ENCODE assay signal across 8 cellular contexts in the genomic region with DNA sequence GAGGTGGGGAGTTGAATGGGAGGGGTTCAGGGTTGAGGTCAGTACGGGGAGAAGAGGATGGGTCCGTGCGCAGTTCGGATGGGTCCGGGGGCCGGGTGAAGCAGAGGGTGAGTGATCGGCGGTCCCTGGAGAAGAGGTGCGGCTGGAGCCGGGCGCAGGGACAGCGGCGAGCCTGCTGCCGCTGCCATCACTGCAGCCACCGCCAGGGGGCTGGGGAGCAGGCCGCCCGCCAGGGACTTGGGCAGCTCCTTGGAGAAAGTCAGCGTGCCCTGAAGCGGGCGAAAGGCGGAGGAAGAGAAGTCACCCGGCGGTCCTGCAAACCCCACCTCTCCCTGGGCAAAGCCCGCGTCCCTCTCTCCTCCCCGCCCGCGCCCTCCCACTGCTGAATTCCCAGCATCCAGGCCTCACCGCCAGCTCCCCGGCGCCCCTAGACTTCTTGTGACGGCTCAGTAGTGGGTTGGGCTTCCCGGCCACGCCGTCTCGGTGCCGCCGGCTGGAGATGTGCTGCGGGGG. TPM values are rescaled to one million over a fixed set of nuclear protein-coding genes. Genes with fewer than 3 reads are reported as not detected.
DNase-seq lines count a peak whose midpoint lies in the region; ATAC-seq lines count a peak whose summit lies in the region.

No MANE protein-coding gene starts in this region.

- H3K9me3 ChIP-seq in HUES6 (ENCODE audit: control insufficient read depth, insufficient read depth, low read depth, low read length): no peaks in the 10 kb centered on the region

- H3K4me1 ChIP-seq in HUES6 (ENCODE audit: control insufficient read depth, insufficient read depth, low read length): peaks cover 34% of the 10 kb centered on the region; the same call in 1 of the 2 replicates

- H3K36me3 ChIP-seq in HUES6 (ENCODE audit: control insufficient read depth, insufficient read depth, low read length): peaks cover 16% of the 10 kb centered on the region; the same call in 1 of the 2 replicates

- peaks cover 26% of the 10 kb centered on the region for H3K27me3 ChIP-seq in HUES6 (ENCODE audit: control insufficient read depth, insufficient read depth, low read length)

- ATAC-seq in left ventricle myocardium superior: peak; percentile 68

- no peak overlapping the region for H3K27ac ChIP-seq in HUES6 (ENCODE audit: low read depth, low read length)

- H3K4me3 ChIP-seq in HUES6 (ENCODE audit: low read depth, low read length): peak overlapping the region; percentile 49

- H3K9ac ChIP-seq in HUES6 (ENCODE audit: low read length): no peak overlapping the region

- intact Hi-C loops in left ventricle myocardium superior (cut with micrococcal nuclease) (no loop called here), posterior vena cava (cut with DNase I) (loop anchor here in 1 of 2 donors (10.0 kb wide), 1 partner anchor 385 kb away; a partner anchor contains a TSS)

- DNase-seq in DMS 273 treated with DMSO at 0.1 percent for 48 hours (lab: John Stamatoyannopoulos, UW) (peak; percentile 38), amniotic epithelial cell (ENCODE audit: low read depth) (peak; percentile 65), left ventricle myocardium superior (peak; percentile 87), posterior vena cava (ENCODE audit: low spot score) (peak; percentile 96), NCI-H2107 (lab: John Stamatoyannopoulos, UW) (no peak), GF-D8 (lab: John Stamatoyannopoulos, UW) (no peak), GDM1 (lab: John Stamatoyannopoulos, UW) (no peak)

RNA-seq across cellular contexts. Expression of a gene that starts 6.0 kb away (rescaled TPM):
- total RNA-seq in left ventricle myocardium superior (not detected), posterior vena cava (1 to 10 TPM; 1.6 to 2.5 TPM)

RNA-seq across cellular contexts. Expression of a gene that starts 14.3 kb away (rescaled TPM):
- 7.7 TPM for total RNA-seq in left ventricle myocardium superior
- total RNA-seq in posterior vena cava: 10 to 100 TPM; 19.3 to 23.2 TPM

RNA-seq across cellular contexts. Expression of a gene that starts 45.3 kb away (rescaled TPM):
- total RNA-seq in left ventricle myocardium superior (114 TPM), posterior vena cava (10 to 100 TPM; 80.2 to 80.6 TPM)

RNA-seq across cellular contexts. Expression of a gene that starts 48.8 kb away (rescaled TPM):
- total RNA-seq in left ventricle myocardium superior (44.1 TPM), posterior vena cava (1,000 to 10,000 TPM in 1 of 2 donors, 100 to 1,000 TPM in 1; 833 to 1,151 TPM)

Comparison
In these comparisons a context has a peak if more than half of its experiments do, and no peak if none do; other contexts are left out.
1. DNase-seq: peak in DMS 273 treated with DMSO at 0.1 percent for 48 hours (single experiment), amniotic epithelial cell (single experiment), left ventricle myocardium superior (single experiment) and posterior vena cava (single experiment); none in NCI-H2107 (single experiment), GF-D8 (single experiment) and GDM1 (single experiment).